In genomic region chr11:3056296-3057068, GRCh38 we compare ENCODE assay signal across 8 cellular contexts. TPM values are rescaled to one million over a fixed set of nuclear protein-coding genes. Genes with fewer than 3 reads are reported as not detected.
A peak's percentile ranks its signal among the peaks of the same experiment; 100 is the strongest.
DNase-seq lines count a peak whose midpoint lies in the region; ATAC-seq, FAIRE-seq and TF ChIP-seq lines count a peak whose summit lies in the region.

No MANE protein-coding gene starts in this region.

- FAIRE-seq in keratinocyte (lab: Jason Lieb, UNC) = no peak

- H3K36me3 ChIP-seq in adipocyte (ENCODE audit: control insufficient read depth, insufficient read depth, low read length, severe bottlenecking) = peaks cover 27% of the 10 kb centered on the region
- H3K36me3 ChIP-seq in keratinocyte (ENCODE audit: control insufficient read depth in 2 of 2, extremely low read depth in 1 of 2, insufficient read depth in 2 of 2, low read length in 2 of 2) = peaks cover 10 to 15% of the 10 kb centered on the region in 2 experiments

- no peak for TF ChIP-seq CTCF in keratinocyte (optimal IDR thresholded peaks at IDR 0.05 in 1 of 3, IDR thresholded peaks at IDR 0.05 in 1 of 3, conservative IDR thresholded peaks at IDR 0.05 in 1 of 3; ENCODE audit: extremely low read depth in 1 of 3, insufficient read depth in 2 of 3, low read length in 3 of 3)

- H4K20me1 ChIP-seq in keratinocyte (ENCODE audit: control insufficient read depth, extremely low read depth, insufficient read depth, low read length) = peaks cover 12% of the 10 kb centered on the region

- peaks cover 2% of the 10 kb centered on the region for H3K9me1 ChIP-seq in keratinocyte (ENCODE audit: control insufficient read depth, extremely low read depth, insufficient read depth, low read length)

- H2AFZ ChIP-seq in keratinocyte (ENCODE audit: control insufficient read depth, low read length) = no peak overlapping the region

- H3K9me3 ChIP-seq in adipocyte (ENCODE audit: control insufficient read depth, low read length) = no peaks in the 10 kb centered on the region
- no peaks in the 10 kb centered on the region for H3K9me3 ChIP-seq in keratinocyte (ENCODE audit: control insufficient read depth, low read depth, low read length)

- ATAC-seq in GM18498 (IDR thresholded peaks at IDR 0.05; ENCODE audit: unreplicated experiment) (peak; percentile 14), HG03442 (IDR thresholded peaks at IDR 0.05; ENCODE audit: unreplicated experiment) (no peak), GM21737 (IDR thresholded peaks at IDR 0.05; ENCODE audit: unreplicated experiment) (no peak)

- peak overlapping the region; percentile 71 for H3K27ac ChIP-seq in keratinocyte (ENCODE audit: control insufficient read depth, insufficient read depth, low read length)

- peaks cover 52% of the 10 kb centered on the region for H3K79me2 ChIP-seq in keratinocyte (ENCODE audit: control insufficient read depth, insufficient read depth, low read length)

- H3K9ac ChIP-seq in adipocyte (ENCODE audit: low read length) (peak overlapping the region; percentile 98), keratinocyte (ENCODE audit: control insufficient read depth, extremely low read depth, insufficient read depth, low read length) (peak overlapping the region; percentile 88)

- H3K4me2 ChIP-seq in keratinocyte (ENCODE audit: control insufficient read depth, extremely low read depth, insufficient read depth, low read depth, low read length) = peak overlapping the region; percentile 99

- H3K4me1 ChIP-seq in adipocyte (ENCODE audit: control insufficient read depth, insufficient read depth, low read length) = peaks cover 42% of the 10 kb centered on the region
- peaks cover 10% of the 10 kb centered on the region for H3K4me1 ChIP-seq in keratinocyte (ENCODE audit: control insufficient read depth, extremely low read depth, insufficient read depth, low read length)

- DNase-seq in NCI-H2029 (lab: John Stamatoyannopoulos, UW) (peak; percentile 28), adipocyte (ENCODE audit: low read depth) (peak; percentile 44), keratinocyte (ENCODE audit: low read depth, low spot score) (no peak), NCI-H2196 treated with DMSO at 0.1 percent for 48 hours (lab: John Stamatoyannopoulos, UW; ENCODE audit: unreplicated experiment) (no peak)
- peak; percentile 37 for DNase-seq in stimulated activated CD4-positive, alpha-beta T cell treated with anti-CD3 and anti-CD28 coated beads, Interleukin-4, amount 100 ng/mL, for 24 hours

- H3K27me3 ChIP-seq in adipocyte (replicated peaks; ENCODE audit: control insufficient read depth, insufficient read depth, low read length) (no peaks in the 10 kb centered on the region), keratinocyte (ENCODE audit: control insufficient read depth, extremely low read depth, insufficient read depth, low read length) (no peaks in the 10 kb centered on the region)

- H3K4me3 ChIP-seq in adipocyte (ENCODE audit: low read length) = peak overlapping the region; percentile 91
- peak overlapping the region; percentile 75 to 99 (median 92) for H3K4me3 ChIP-seq in keratinocyte (ENCODE audit: control insufficient read depth in 2 of 3, extremely low read depth in 1 of 3, insufficient read depth in 2 of 3, low read depth in 1 of 3, low read length in 3 of 3)

- dilution Hi-C loops in keratinocyte (cut with MboI; ENCODE audit: extremely low pct_ligation_motif_present, low sequenced_read_pairs) = no loop called here

RNA-seq across cellular contexts. Expression of gene CARS1, which starts 0.7 kb away (rescaled TPM):
- polyA plus RNA-seq in keratinocyte = 53.0 to 62.5 TPM (median 60.7 TPM) in 3 replicates
- 87.1 TPM for polyA plus RNA-seq in keratinocyte (2011; ENCODE audit: low read depth)
- 41.5 and 44.0 TPM in 2 replicates for polyA plus RNA-seq in keratinocyte (2011; cell fraction: cytosol; rRNA removed)
- 109 and 122 TPM in 2 replicates for polyA plus RNA-seq in keratinocyte (2011; cell fraction: nucleus; rRNA removed)
- polyA plus RNA-seq in keratinocyte (2012; ENCODE audit: low replicate concordance) = 71.9 and 81.6 TPM in 2 replicates
- polyA minus RNA-seq in keratinocyte = 25.4 to 41.8 TPM (median 34.8 TPM) in 3 replicates
- polyA minus RNA-seq in keratinocyte (2011; cell fraction: cytosol; rRNA and poly(A)+ RNA removed) = 43.0 TPM
- 48.7 and 60.6 TPM in 2 replicates for polyA minus RNA-seq in keratinocyte (2011; cell fraction: nucleus; rRNA and poly(A)+ RNA removed)

Comparison
In these comparisons a context has a peak if more than half of its experiments do, and no peak if none do; other contexts are left out.
1. DNase-seq: peak in NCI-H2029 (single experiment), adipocyte (single experiment) and stimulated activated CD4-positive, alpha-beta T cell treated with anti-CD3 and anti-CD28 coated beads, Interleukin-4, amount 100 ng/mL, for 24 hours (single experiment); none in keratinocyte (single experiment) and NCI-H2196 treated with DMSO at 0.1 percent for 48 hours (single experiment).